ENCODE assay signal across 8 cellular contexts in genomic region chr7:92133133-92133736, GRCh38. TPM values are rescaled to one million over a fixed set of nuclear protein-coding genes. Genes with fewer than 3 reads are reported as not detected.
DNase-seq lines count a peak whose midpoint lies in the region; ATAC-seq and TF ChIP-seq lines count a peak whose summit lies in the region.

No MANE protein-coding gene starts in this region.

- POLR2A ChIA-PET in AG04450 (lab: Yijun Ruan, JAX): interaction anchor here (0.6 to 0.7 kb wide), 3 partner anchors 50 to 193 kb away, joined by 3 to 5 read pairs (median 3); no protein-coding TSS in a partner anchor
- POLR2A ChIA-PET in activated CD8-positive, alpha-beta T cell treated with anti-CD3 and anti-CD28 coated beads, Interleukin-2, amount 10 ng/mL, durations not matched to agents 7 days and 5 days (lab: Charles Lee): interaction anchor here (1.0 to 2.3 kb wide), 2 partner anchors 112 to 192 kb away, joined by 4 to 14 read pairs; partner anchors contain the start of genes AKAP9 and KRIT1

- H3K36me3 ChIP-seq in right atrium auricular region: peaks cover 10% of the 10 kb centered on the region
- H3K36me3 ChIP-seq in smooth muscle cell (ENCODE audit: low read depth): peaks cover 12% of the 10 kb centered on the region

- DNase-seq in AG04450 (ENCODE audit: low read depth, low spot score): no peak
- DNase-seq in activated CD8-positive, alpha-beta T cell treated with anti-CD3 and anti-CD28 coated beads, Interleukin-2, amount 10 ng/mL, durations not matched to agents 7 days and 5 days: no peak
- no peak for DNase-seq in right atrium auricular region (ENCODE audit: low spot score)
- no peak for DNase-seq in smooth muscle cell (lab: John Stamatoyannopoulos, UW; ENCODE audit: unreplicated experiment)
- no peak for DNase-seq in HuH-7 (ENCODE audit: low spot score)
- no peak for DNase-seq in HuH-7.5 (ENCODE audit: low spot score)

- peaks cover 17% of the 10 kb centered on the region for H3F3A ChIP-seq in smooth muscle cell (ENCODE audit: low read depth)

- H3K27me3 Mint-ChIP-seq in activated CD8-positive, alpha-beta T cell treated with anti-CD3 and anti-CD28 coated beads, Interleukin-2, amount 10 ng/mL, durations not matched to agents 7 days and 5 days (ENCODE audit: low read depth): no peaks in the 10 kb centered on the region

- no peak overlapping the region for H3K27ac ChIP-seq in AG04450 (ENCODE audit: low read depth, low read length)
- peak overlapping the region; percentile 95 to 97 for H3K27ac ChIP-seq in right atrium auricular region
- H3K27ac ChIP-seq in smooth muscle cell (ENCODE audit: low read depth): peak overlapping the region; percentile 29

- no peak overlapping the region for H2AFZ ChIP-seq in smooth muscle cell (ENCODE audit: low read depth)

- peak overlapping the region; percentile 95 for H3K4me3 Mint-ChIP-seq in activated CD8-positive, alpha-beta T cell treated with anti-CD3 and anti-CD28 coated beads, Interleukin-2, amount 10 ng/mL, durations not matched to agents 7 days and 5 days

- H3K36me3 Mint-ChIP-seq in activated CD8-positive, alpha-beta T cell treated with anti-CD3 and anti-CD28 coated beads, Interleukin-2, amount 10 ng/mL, durations not matched to agents 7 days and 5 days (ENCODE audit: low read depth): peaks cover 21% of the 10 kb centered on the region

- ATAC-seq in GM19328 (IDR thresholded peaks at IDR 0.05; ENCODE audit: unreplicated experiment): peak; percentile 11
- ATAC-seq in HG03520 (IDR thresholded peaks at IDR 0.05; ENCODE audit: unreplicated experiment): peak; percentile 17
- peak; percentile 10 for ATAC-seq in activated CD8-positive, alpha-beta T cell treated with anti-CD3 and anti-CD28 coated beads, Interleukin-2, amount 10 ng/mL, durations not matched to agents 7 days and 5 days

- CTCF ChIA-PET in AG04450 (lab: Charles Lee): interaction anchor here (0.6 to 2.3 kb wide), 16 partner anchors 8 to 1125 kb away, joined by 3 to 15 read pairs (median 4); partner anchors contain the start of genes ANKIB1, GATAD1, KRIT1 and LRRD1
- CTCF ChIA-PET in activated CD8-positive, alpha-beta T cell treated with anti-CD3 and anti-CD28 coated beads, Interleukin-2, amount 10 ng/mL, durations not matched to agents 7 days and 5 days (lab: Charles Lee): interaction anchor here (0.7 to 2.2 kb wide), 12 partner anchors 11 to 315 kb away, joined by 3 to 10 read pairs (median 4); partner anchors contain the start of genes GATAD1 and MTERF1

- peaks cover 34% of the 10 kb centered on the region for H3K4me1 Mint-ChIP-seq in activated CD8-positive, alpha-beta T cell treated with anti-CD3 and anti-CD28 coated beads, Interleukin-2, amount 10 ng/mL, durations not matched to agents 7 days and 5 days (ENCODE audit: low read depth)

- H4K20me1 ChIP-seq in smooth muscle cell (ENCODE audit: low read depth): peaks cover 55% of the 10 kb centered on the region

- no peaks in the 10 kb centered on the region for H3K9me3 Mint-ChIP-seq in activated CD8-positive, alpha-beta T cell treated with anti-CD3 and anti-CD28 coated beads, Interleukin-2, amount 10 ng/mL, durations not matched to agents 7 days and 5 days (ENCODE audit: insufficient read depth)

- H3K27me3 ChIP-seq in AG04450 (ENCODE audit: control insufficient read depth, insufficient read depth, low read length): no peaks in the 10 kb centered on the region
- no peaks in the 10 kb centered on the region for H3K27me3 ChIP-seq in right atrium auricular region
- H3K27me3 ChIP-seq in smooth muscle cell (ENCODE audit: low read depth): no peaks in the 10 kb centered on the region

- H3K4me3 ChIP-seq in AG04450 (ENCODE audit: low read depth, low read length) (peak overlapping the region; percentile 89), right atrium auricular region (peak overlapping the region; percentile 79 to 99), smooth muscle cell (peak overlapping the region; percentile 89)

- H3K9me3 ChIP-seq in AG04450 (ENCODE audit: control insufficient read depth, insufficient read depth, low read length): no peaks in the 10 kb centered on the region
- no peaks in the 10 kb centered on the region for H3K9me3 ChIP-seq in right atrium auricular region
- H3K9me3 ChIP-seq in smooth muscle cell (replicated peaks; ENCODE audit: low read depth): no peaks in the 10 kb centered on the region

- 5% methylated on average over 15 of the region's 15 CpGs for whole genome bisulfite sequencing in smooth muscle cell (ENCODE audit: low lambda C conversion rate)

- peaks cover 60% of the 10 kb centered on the region for H3K79me2 ChIP-seq in smooth muscle cell (ENCODE audit: low read depth)

- peak overlapping the region; percentile 96 for H3K4me2 ChIP-seq in smooth muscle cell

- TF ChIP-seq CTCF in AG04450 (IDR thresholded peaks at IDR 0.05; ENCODE audit: low read depth, low read length): no peak
- TF ChIP-seq CTCF in right atrium auricular region (IDR thresholded peaks at IDR 0.05): no peak
- TF ChIP-seq CTCF in smooth muscle cell (IDR thresholded peaks at IDR 0.05; ENCODE audit: borderline replicate concordance, insufficient read depth, poor library complexity, severe bottlenecking): no peak

- H3K4me1 ChIP-seq in right atrium auricular region: peaks cover 0 to 25% of the 10 kb centered on the region in 2 donors
- peaks cover 18% of the 10 kb centered on the region for H3K4me1 ChIP-seq in smooth muscle cell (ENCODE audit: low read depth)

- peak overlapping the region; percentile 100 for H3K27ac Mint-ChIP-seq in activated CD8-positive, alpha-beta T cell treated with anti-CD3 and anti-CD28 coated beads, Interleukin-2, amount 10 ng/mL, durations not matched to agents 7 days and 5 days

- peak overlapping the region; percentile 99 for H3K9ac ChIP-seq in smooth muscle cell (ENCODE audit: low read depth)

RNA-seq across cellular contexts. Expression of gene CYP51A1, which starts 1.0 kb away (rescaled TPM):
- polyA plus RNA-seq in AG04450 (2011; rRNA removed) (9.1 and 12.3 TPM in 2 replicates), smooth muscle cell (51.6 and 87.9 TPM in 2 replicates)
- 8.1 and 13.2 TPM in 2 replicates for polyA minus RNA-seq in AG04450 (2011; rRNA and poly(A)+ RNA removed)
- total RNA-seq in activated CD8-positive, alpha-beta T cell treated with anti-CD3 and anti-CD28 coated beads, Interleukin-2, amount 10 ng/mL, durations not matched to agents 7 days and 5 days: 10 to 100 TPM; 36.2 to 36.4 TPM
- total RNA-seq in right atrium auricular region (10 to 100 TPM; 23.0 to 31.2 TPM), smooth muscle cell (104 and 127 TPM in 2 replicates)

RNA-seq across cellular contexts. Expression of gene LRRD1, which starts 45.7 kb away (rescaled TPM):
- polyA plus RNA-seq in AG04450 (2011; rRNA removed): not detected in 2 replicates
- polyA minus RNA-seq in AG04450 (2011; rRNA and poly(A)+ RNA removed): not detected in 2 replicates
- total RNA-seq in activated CD8-positive, alpha-beta T cell treated with anti-CD3 and anti-CD28 coated beads, Interleukin-2, amount 10 ng/mL, durations not matched to agents 7 days and 5 days: under 1 TPM in 1 of 2 experiments, not detected in 1; 0.13 TPM
- total RNA-seq in right atrium auricular region: under 1 TPM in 1 of 2 donors, not detected in 1; 0.30 TPM
- total RNA-seq in smooth muscle cell: 0.09 TPM in 2 replicates
- polyA plus RNA-seq in smooth muscle cell: not detected in 2 replicates
